ENCODE assay signal across 35 cellular contexts in the genomic region with DNA sequence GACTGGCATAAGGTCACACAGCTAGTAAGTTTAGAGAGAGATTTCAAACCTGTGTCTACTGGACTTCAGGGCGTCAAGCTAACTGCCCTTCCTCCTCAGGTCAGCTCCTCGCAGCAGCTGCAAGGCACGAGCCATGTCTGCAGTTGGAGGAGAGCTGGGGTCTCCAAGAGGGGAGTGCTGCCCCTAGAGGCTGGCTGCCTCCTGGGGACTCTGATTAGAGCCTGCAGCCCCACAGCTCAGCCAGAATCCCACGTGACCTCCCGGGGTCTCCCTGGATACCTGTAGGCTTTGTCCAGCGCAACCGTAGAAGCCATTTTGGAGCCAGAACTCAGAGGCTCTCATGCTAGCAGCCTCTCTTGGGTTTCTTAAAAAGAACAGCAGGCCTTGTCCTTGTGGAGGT. TPM values are rescaled to one million over a fixed set of nuclear protein-coding genes. Genes with fewer than 3 reads are reported as not detected.
DNase-seq lines count a peak whose midpoint lies in the region; ATAC-seq, FAIRE-seq and TF ChIP-seq lines count a peak whose summit lies in the region.
"Had no signal": no experiment of that assay in that cellular context is flagged by ENCODE, and none has a peak within 500 bp of the region (broad histone marks: within the 10 kb centered on the region; RNA-seq: fewer than 3 reads in every experiment).

No MANE protein-coding gene starts in this region.

- H3K4me3 ChIP-seq in HepG2 (replicated peaks in 1 of 3; ENCODE audit: insufficient read depth in 1 of 3, low read depth in 2 of 3, low read length in 3 of 3) (no peak overlapping the region), right lobe of liver (no peak overlapping the region)
- H3K4me3 ChIP-seq: adrenal gland, GM23248, pancreas, SJSA1, upper lobe of right lung had no signal

- H3K36me3 ChIP-seq in HepG2 (replicated peaks in 1 of 2; ENCODE audit: control insufficient read depth in 1 of 2, insufficient read depth in 2 of 2, low read length in 2 of 2) (no peaks in the 10 kb centered on the region), right lobe of liver (no peaks in the 10 kb centered on the region)
- H3K36me3 ChIP-seq: adrenal gland, pancreas, SJSA1, upper lobe of right lung had no signal

- TF ChIP-seq RAD21 in HepG2 (CRISPR knock-in tag; IDR thresholded peaks at IDR 0.05), result no peak

- H3K27me3 ChIP-seq in HepG2 (ENCODE audit: control insufficient read depth in 1 of 2, insufficient read depth in 2 of 2, low read length in 2 of 2) (peaks cover 2 to 4% of the 10 kb centered on the region in 2 experiments; a peak in 3 of 5 replicates), right lobe of liver (no peaks in the 10 kb centered on the region), layer of hippocampus (ENCODE audit: control insufficient read depth, insufficient read depth, low read length) (no peaks in the 10 kb centered on the region)
- H3K27me3 ChIP-seq: adrenal gland, pancreas, upper lobe of right lung had no signal

- H3K4me2 ChIP-seq in HepG2 (ENCODE audit: low read depth, low read length), result no peak overlapping the region

- no peaks in the 10 kb centered on the region for H3K36me3 Mint-ChIP-seq in T-helper 2 cell treated with Interferon-gamma antibody and Interleukin-4, amounts not matched to agents 5 μg/mL and 100 μg/mL, for 36 hours (ENCODE audit: low read depth)
- H3K36me3 Mint-ChIP-seq: activated CD4-positive, alpha-beta memory T cell treated with anti-CD3 and anti-CD28 coated beads for 36 hours; stimulated activated naive B cell treated with anti-CD40 and anti-IgM and Interleukin-4, amounts not matched to agents 10 μg/mL and 1 μg/mL and 100 μg/mL, for 72 hours had no signal

- H3K79me2 ChIP-seq in HepG2 (ENCODE audit: insufficient read depth, low read length), result no peaks in the 10 kb centered on the region

- WGBS in HepG2 (ENCODE audit: low lambda C conversion rate), result 27% methylated on average over 3 of the region's 7 CpGs
- 80% methylated on average over 1 of the region's 7 CpGs for WGBS in right lobe of liver (ENCODE audit: insufficient coverage, low coverage, low lambda C conversion rate, missing lambda C conversion rate)

- in situ Hi-C loops in HepG2 (cut with HindIII; ENCODE audit: extremely low pct_ligation_motif_present, low pct_unique_long_range_greater_than_20kb), result no loop called here

- H4K20me1 ChIP-seq in HepG2 (ENCODE audit: insufficient read depth, low read length), result no peaks in the 10 kb centered on the region

- H3K27me3 Mint-ChIP-seq in T-helper 2 cell treated with Interferon-gamma antibody and Interleukin-4, amounts not matched to agents 5 μg/mL and 100 μg/mL, for 36 hours (ENCODE audit: low read depth), result peaks cover 4% of the 10 kb centered on the region

- no peak overlapping the region for H2AFZ ChIP-seq in HepG2 (ENCODE audit: low read length)
- H2AFZ ChIP-seq: GM23248 had no signal

- POLR2A ChIA-PET in HepG2 (lab: Yijun Ruan, JAX), result no interaction called here

- H3K27ac Mint-ChIP-seq in T-helper 2 cell treated with Interferon-gamma antibody and Interleukin-4, amounts not matched to agents 5 μg/mL and 100 μg/mL, for 36 hours, result no peak overlapping the region
- H3K27ac Mint-ChIP-seq: activated CD4-positive, alpha-beta memory T cell treated with anti-CD3 and anti-CD28 coated beads for 36 hours; activated naive CD4-positive, alpha-beta T cell treated with anti-CD3 and anti-CD28 coated beads for 36 hours; activated T-helper 1 cell treated with anti-CD3 and anti-CD28 coated beads, Interleukin-12 subunit alpha, Interleukin-12 subunit beta, Interleukin-2, Interleukin-4 antibody, amounts not matched to agents 30 ng/mL and 10 ng/mL and 1 ng/mL, durations not matched to agents 14 hours and 24 hours and 36 hours; stimulated activated naive B cell treated with anti-CD40 and anti-IgM and Interleukin-4, amounts not matched to agents 10 μg/mL and 1 μg/mL and 100 μg/mL, for 72 hours had no signal

- DNase-seq in HepG2 (ENCODE audit: low spot score) (no peak), right lobe of liver (no peak), ecto neural progenitor cell (ENCODE audit: low spot score) (peak; percentile 68), SIG-M5 (lab: John Stamatoyannopoulos, UW) (no peak), SHP77 (lab: John Stamatoyannopoulos, UW) (no peak), NOMO-1 (lab: John Stamatoyannopoulos, UW; ENCODE audit: unreplicated experiment in 2 of 2) (no peak)
- DNase-seq in T-helper 2 cell treated with Interferon-gamma antibody and Interleukin-4, amounts not matched to agents 5 μg/mL and 100 μg/mL, for 36 hours (ENCODE audit: low spot score), result no peak
- DNase-seq: activated CD4-positive, alpha-beta memory T cell treated with anti-CD3 and anti-CD28 coated beads for 36 hours; activated CD8-positive, alpha-beta memory T cell treated with anti-CD3 and anti-CD28 coated beads, Interleukin-2, amount 50 U/mL, for 48 hours; activated naive CD4-positive, alpha-beta T cell treated with anti-CD3 and anti-CD28 coated beads for 36 hours; adrenal gland; effector memory CD4-positive, alpha-beta T cell; erythroblast; GM23248; hypothalamus; IMR-90; kidney glomerular epithelial cell; mammary epithelial cell; NCI-H1048; NCI-H1694 treated with DMSO at 0.1 percent for 48 hours; NCI-H446; NCI-H748 treated with DMSO at 0.1 percent for 48 hours; pancreas; small intestine; stimulated activated naive B cell treated with anti-CD40 and anti-IgM and Interleukin-4, amounts not matched to agents 10 μg/mL and 1 μg/mL and 100 μg/mL, for 72 hours; T-helper 1 cell; upper lobe of right lung had no signal

- H3K9me3 ChIP-seq in HepG2 (ENCODE audit: low read length) (no peaks in the 10 kb centered on the region), right lobe of liver (no peaks in the 10 kb centered on the region)
- H3K9me3 ChIP-seq: adrenal gland, pancreas, SJSA1, upper lobe of right lung had no signal

- TF ChIP-seq POLR2A in HepG2 (IDR thresholded peaks at IDR 0.05; ENCODE audit: insufficient read depth in 1 of 2, low read depth in 2 of 2, low read length in 2 of 2) (no peak), right lobe of liver (IDR thresholded peaks at IDR 0.05) (no peak)

- peaks cover 12% of the 10 kb centered on the region for H3K4me1 ChIP-seq in HepG2 (ENCODE audit: insufficient read depth, low read length)
- peaks cover 0 to 37% (median 16%) of the 10 kb centered on the region in 4 donors for H3K4me1 ChIP-seq in right lobe of liver
- H3K4me1 ChIP-seq: adrenal gland, pancreas, SJSA1, upper lobe of right lung had no signal

- H3K9ac ChIP-seq in HepG2 (ENCODE audit: insufficient read depth, low read depth, low read length), result no peak overlapping the region
- H3K9ac ChIP-seq: GM23248 had no signal

- H3K4me3 Mint-ChIP-seq in T-helper 2 cell treated with Interferon-gamma antibody and Interleukin-4, amounts not matched to agents 5 μg/mL and 100 μg/mL, for 36 hours, result no peak overlapping the region
- H3K4me3 Mint-ChIP-seq: activated CD4-positive, alpha-beta memory T cell treated with anti-CD3 and anti-CD28 coated beads for 36 hours; activated naive CD4-positive, alpha-beta T cell treated with anti-CD3 and anti-CD28 coated beads for 36 hours; activated T-helper 1 cell treated with anti-CD3 and anti-CD28 coated beads, Interleukin-12 subunit alpha, Interleukin-12 subunit beta, Interleukin-2, Interleukin-4 antibody, amounts not matched to agents 30 ng/mL and 10 ng/mL and 1 ng/mL, durations not matched to agents 14 hours and 24 hours and 36 hours; neural crest cell; stimulated activated naive B cell treated with anti-CD40 and anti-IgM and Interleukin-4, amounts not matched to agents 10 μg/mL and 1 μg/mL and 100 μg/mL, for 72 hours had no signal

- FAIRE-seq in HepG2 (lab: Jason Lieb, UNC), result no peak
- FAIRE-seq: A204.1, pancreas, small intestine had no signal

- TF ChIP-seq CTCF in HepG2 (CRISPR knock-in tag; IDR thresholded peaks at IDR 0.05) (0 out of 2 replicates have a peak, but pooled peaks have one; percentile 9), right lobe of liver (IDR thresholded peaks at IDR 0.05) (no peak)

- intact Hi-C loops in HepG2 (cut with micrococcal nuclease; ENCODE audit: unreplicated experiment), result no loop called here
- intact Hi-C loops in right lobe of liver (cut with DNase I), result no loop called here

- H3K27ac ChIP-seq in HepG2 (ENCODE audit: extremely low read length, insufficient read depth, low read length) (no peak overlapping the region), right lobe of liver (no peak overlapping the region), layer of hippocampus (ENCODE audit: low read depth, low read length) (peak overlapping the region; percentile 0)
- H3K27ac ChIP-seq: adrenal gland, GM23248, pancreas, SJSA1, upper lobe of right lung had no signal

- no TSS peak for BruUV-seq in HepG2 (replicated peaks; lab: Mats Ljungman, UMichigan)

- H3K4me1 Mint-ChIP-seq in T-helper 2 cell treated with Interferon-gamma antibody and Interleukin-4, amounts not matched to agents 5 μg/mL and 100 μg/mL, for 36 hours (ENCODE audit: low read depth), result no peaks in the 10 kb centered on the region
- H3K4me1 Mint-ChIP-seq: stimulated activated naive B cell treated with anti-CD40 and anti-IgM and Interleukin-4, amounts not matched to agents 10 μg/mL and 1 μg/mL and 100 μg/mL, for 72 hours had no signal

- no peaks in the 10 kb centered on the region for H3K9me3 Mint-ChIP-seq in T-helper 2 cell treated with Interferon-gamma antibody and Interleukin-4, amounts not matched to agents 5 μg/mL and 100 μg/mL, for 36 hours
- H3K9me3 Mint-ChIP-seq: activated CD4-positive, alpha-beta memory T cell treated with anti-CD3 and anti-CD28 coated beads for 36 hours; activated naive CD4-positive, alpha-beta T cell treated with anti-CD3 and anti-CD28 coated beads for 36 hours; activated T-helper 1 cell treated with anti-CD3 and anti-CD28 coated beads, Interleukin-12 subunit alpha, Interleukin-12 subunit beta, Interleukin-2, Interleukin-4 antibody, amounts not matched to agents 30 ng/mL and 10 ng/mL and 1 ng/mL, durations not matched to agents 14 hours and 24 hours and 36 hours; neural crest cell; stimulated activated naive B cell treated with anti-CD40 and anti-IgM and Interleukin-4, amounts not matched to agents 10 μg/mL and 1 μg/mL and 100 μg/mL, for 72 hours had no signal

- TF ChIP-seq EP300 in HepG2 (IDR thresholded peaks at IDR 0.05; ENCODE audit: low read depth in 2 of 2, low read length in 2 of 2) (no peak), HepG2 (CRISPR knock-in tag; IDR thresholded peaks at IDR 0.05; ENCODE audit: borderline replicate concordance) (no peak)

- ATAC-seq in HepG2, result peak; percentile 42
- no peak for ATAC-seq in right lobe of liver
- ATAC-seq: activated CD4-positive, CD25-positive, alpha-beta regulatory T cell treated with anti-CD3 and anti-CD28 coated beads, Interleukin-2, amount 50 U/mL, for 24 hours; pancreas; stimulated activated naive B cell treated with anti-CD40 and anti-IgM and Interleukin-4, amounts not matched to agents 10 μg/mL and 1 μg/mL and 100 μg/mL, for 72 hours; upper lobe of right lung had no signal

- CTCF ChIA-PET in HepG2 (lab: Yijun Ruan, JAX; ENCODE audit: low intra/inter-chr PET ratio, low total read pairs), result no interaction called here

RNA-seq across cellular contexts. Expression of a gene that starts 15.0 kb away (rescaled TPM):
- total RNA-seq in HepG2 (2016; rRNA removed; fragmentation: Illumina TruSeq; extraction: Trizol) (not detected in 2 replicates), right lobe of liver (10 to 100 TPM; 14.5 to 70.1 (median 37.3) TPM)
- not detected in 2 replicates for total RNA-seq in HepG2 (2016; cell fraction: cytosol; rRNA removed; fragmentation: Illumina TruSeq; extraction: Trizol; ENCODE audit: low read depth)
- not detected in 2 replicates for total RNA-seq in HepG2 (2016; cell fraction: insoluble cytoplasmic fraction; rRNA removed; fragmentation: Illumina TruSeq; extraction: Trizol)
- not detected in 2 replicates for total RNA-seq in HepG2 (2016; cell fraction: membrane; rRNA removed; fragmentation: Illumina TruSeq; extraction: Trizol)
- not detected in 2 replicates for total RNA-seq in HepG2 (2016; cell fraction: nucleus; rRNA removed; fragmentation: Illumina TruSeq; extraction: Trizol)
- polyA plus RNA-seq in HepG2 (2011; rRNA removed), result 0.04 TPM in 1 of 2 replicates, not detected in the other
- polyA plus RNA-seq in HepG2 (2011; cell fraction: cytosol; rRNA removed), result not detected in 2 replicates
- polyA plus RNA-seq in HepG2 (2011; cell fraction: nucleus; rRNA removed), result 0.03 and 0.05 TPM in 2 replicates
- 0.07 TPM in 1 of 2 replicates, not detected in the other for polyA plus RNA-seq in HepG2 (2012)
- not detected in 2 replicates for polyA plus RNA-seq in HepG2 (2016; cell fraction: cytosol; fragmentation: Illumina TruSeq; extraction: Trizol; ENCODE audit: low read depth)
- not detected in 2 replicates for polyA plus RNA-seq in HepG2 (2016; cell fraction: insoluble cytoplasmic fraction; fragmentation: Illumina TruSeq; extraction: Trizol; ENCODE audit: low read depth)
- polyA plus RNA-seq in HepG2 (2016; cell fraction: membrane; fragmentation: Illumina TruSeq; extraction: Trizol; ENCODE audit: low read depth), result not detected in 2 replicates
- not detected in 2 replicates for polyA plus RNA-seq in HepG2 (2016; cell fraction: nucleus; fragmentation: Illumina TruSeq; extraction: Trizol; ENCODE audit: insufficient read depth, low read depth)
- not detected in 2 replicates for polyA minus RNA-seq in HepG2 (2011; rRNA and poly(A)+ RNA removed; ENCODE audit: low replicate concordance)
- polyA minus RNA-seq in HepG2 (2011; cell fraction: cytosol; rRNA and poly(A)+ RNA removed), result not detected in 2 replicates
- not detected in 2 replicates for polyA minus RNA-seq in HepG2 (2011; cell fraction: nucleus; rRNA and poly(A)+ RNA removed)
- total RNA-seq: activated CD4-positive, alpha-beta memory T cell treated with anti-CD3 and anti-CD28 coated beads for 36 hours; activated naive CD4-positive, alpha-beta T cell treated with anti-CD3 and anti-CD28 coated beads for 36 hours; activated T-helper 1 cell treated with anti-CD3 and anti-CD28 coated beads, Interleukin-12 subunit alpha, Interleukin-12 subunit beta, Interleukin-2, Interleukin-4 antibody, amounts not matched to agents 30 ng/mL and 10 ng/mL and 1 ng/mL, durations not matched to agents 14 hours and 24 hours and 36 hours; glomerular endothelial cell; GM23248; IMR-90; RPMI7951; SJSA1 had no signal
- polyA plus RNA-seq: GM23248, mammary epithelial cell had no signal

Comparison
In these comparisons a context has a peak if more than half of its experiments do, and no peak if none do; other contexts are left out.
1. RNA of a gene that starts 15.0 kb away (total RNA-seq): 14.5 to 70.1 TPM in right lobe of liver; not detected in HepG2; every median in the first group is over 10 times any median in the second.